ENCODE assay signal across 11 cellular contexts in genomic region chr11:12868315-12869073, GRCh38.
A peak's percentile ranks its signal among the peaks of the same experiment; 100 is the strongest.
DNase-seq lines count a peak whose midpoint lies in the region; ATAC-seq, FAIRE-seq and TF ChIP-seq lines count a peak whose summit lies in the region.
"Had no signal": no experiment of that assay in that cellular context is flagged by ENCODE, and none has a peak within 500 bp of the region (broad histone marks: within the 10 kb centered on the region; RNA-seq: fewer than 3 reads in every experiment).

No MANE protein-coding gene starts in this region.

- no peak overlapping the region for H3K4me2 ChIP-seq in smooth muscle cell

- H3K4me1 ChIP-seq in smooth muscle cell (ENCODE audit: low read depth), result peaks cover 43% of the 10 kb centered on the region

- TF ChIP-seq CTCF in HFFc6 (IDR thresholded peaks at IDR 0.05) (peak; percentile 76), WTC11 (IDR thresholded peaks at IDR 0.05) (no peak), smooth muscle cell (IDR thresholded peaks at IDR 0.05; ENCODE audit: borderline replicate concordance, insufficient read depth, poor library complexity, severe bottlenecking) (peak; percentile 31)

- H3K9ac ChIP-seq in smooth muscle cell (ENCODE audit: low read depth), result no peak overlapping the region

- CTCF ChIA-PET in WTC11 (lab: Charles Lee), result interaction anchor here (0.6 to 1.9 kb wide), 10 partner anchors 9 to 281 kb away, joined by 3 to 9 read pairs (median 3); no protein-coding TSS in a partner anchor
- CTCF ChIA-PET in activated CD4-positive, alpha-beta T cell treated with anti-CD3 and anti-CD28 coated beads, Interleukin-2, amount 10 ng/mL, durations not matched to agents 7 days and 5 days (lab: Charles Lee), result interaction anchor here (0.7 to 1.0 kb wide), 2 partner anchors 51 to 199 kb away, joined by 3 read pairs; no protein-coding TSS in a partner anchor

- H3K36me3 Mint-ChIP-seq in HFFc6 (ENCODE audit: low read depth) (peaks cover 55% of the 10 kb centered on the region), WTC11 (peaks cover 8% of the 10 kb centered on the region)
- no peaks in the 10 kb centered on the region for H3K36me3 Mint-ChIP-seq in activated CD4-positive, alpha-beta T cell treated with anti-CD3 and anti-CD28 coated beads, Interleukin-2, amount 10 ng/mL, durations not matched to agents 7 days and 5 days (ENCODE audit: low read depth)

- peaks cover 81% of the 10 kb centered on the region for H3K79me2 ChIP-seq in smooth muscle cell (ENCODE audit: low read depth)

- peak overlapping the region; percentile 54 for H3K27ac ChIP-seq in smooth muscle cell (ENCODE audit: low read depth)

- H3K4me1 Mint-ChIP-seq in HFFc6 (ENCODE audit: low read depth) (peaks cover 85% of the 10 kb centered on the region), WTC11 (peaks cover 74% of the 10 kb centered on the region)
- H3K4me1 Mint-ChIP-seq in activated CD4-positive, alpha-beta T cell treated with anti-CD3 and anti-CD28 coated beads, Interleukin-2, amount 10 ng/mL, durations not matched to agents 7 days and 5 days, result no peaks in the 10 kb centered on the region

- peaks cover 36% of the 10 kb centered on the region for H3F3A ChIP-seq in smooth muscle cell (ENCODE audit: low read depth)

- H3K36me3 ChIP-seq in smooth muscle cell (ENCODE audit: low read depth), result no peaks in the 10 kb centered on the region

- DNase-seq in HFFc6 (peak; percentile 39), WTC11 (ENCODE audit: low spot score) (no peak), foreskin melanocyte (peak; percentile 45), smooth muscle cell (lab: John Stamatoyannopoulos, UW; ENCODE audit: unreplicated experiment) (no peak), NCI-H82 (lab: John Stamatoyannopoulos, UW) (no peak), frontal cortex (ENCODE audit: low spot score in 2 of 2) (no peak)
- no peak for DNase-seq in activated CD4-positive, alpha-beta T cell treated with anti-CD3 and anti-CD28 coated beads, Interleukin-2, amount 10 ng/mL, durations not matched to agents 7 days and 5 days
- DNase-seq: activated T-cell treated with anti-CD3 and anti-CD28 coated beads, Interleukin-2, amount 50 U/mL, for 4 hours; NCI-H1436 treated with DMSO at 0.1 percent for 48 hours; nephron progenitor cell; stimulated activated naive CD4-positive, alpha-beta T cell treated with Interleukin-2 at 50 U/mL for 16 hours had no signal

- H3K9me3 Mint-ChIP-seq in HFFc6 (no peaks in the 10 kb centered on the region), WTC11 (no peaks in the 10 kb centered on the region)
- H3K9me3 Mint-ChIP-seq in activated CD4-positive, alpha-beta T cell treated with anti-CD3 and anti-CD28 coated beads, Interleukin-2, amount 10 ng/mL, durations not matched to agents 7 days and 5 days, result no peaks in the 10 kb centered on the region
- H3K9me3 Mint-ChIP-seq: activated T-cell treated with anti-CD3 and anti-CD28 coated beads, Interleukin-2, amount 50 U/mL, for 4 hours; nephron progenitor cell had no signal

- H3K4me3 Mint-ChIP-seq in HFFc6, result no peak overlapping the region
- no peak overlapping the region for H3K4me3 Mint-ChIP-seq in WTC11
- no peak overlapping the region for H3K4me3 Mint-ChIP-seq in activated CD4-positive, alpha-beta T cell treated with anti-CD3 and anti-CD28 coated beads, Interleukin-2, amount 10 ng/mL, durations not matched to agents 7 days and 5 days
- H3K4me3 Mint-ChIP-seq: activated T-cell treated with anti-CD3 and anti-CD28 coated beads, Interleukin-2, amount 50 U/mL, for 4 hours; nephron progenitor cell had no signal

- no peak overlapping the region for H3K4me3 ChIP-seq in smooth muscle cell

- WGBS in smooth muscle cell (ENCODE audit: low lambda C conversion rate), result 73% methylated on average over 3 of the region's 3 CpGs

- no peaks in the 10 kb centered on the region for H3K27me3 ChIP-seq in smooth muscle cell (ENCODE audit: low read depth)

- peak overlapping the region; percentile 72 for H3K27ac Mint-ChIP-seq in HFFc6
- H3K27ac Mint-ChIP-seq in WTC11, result peak overlapping the region; percentile 69; the same call in 1 of the 2 replicates
- no peak overlapping the region for H3K27ac Mint-ChIP-seq in activated CD4-positive, alpha-beta T cell treated with anti-CD3 and anti-CD28 coated beads, Interleukin-2, amount 10 ng/mL, durations not matched to agents 7 days and 5 days
- H3K27ac Mint-ChIP-seq: nephron progenitor cell had no signal

- peaks cover 75% of the 10 kb centered on the region for H4K20me1 ChIP-seq in smooth muscle cell (ENCODE audit: low read depth)

- POLR2A ChIA-PET in WTC11 (lab: Charles Lee), result no interaction called here
- POLR2A ChIA-PET in activated CD4-positive, alpha-beta T cell treated with anti-CD3 and anti-CD28 coated beads, Interleukin-2, amount 10 ng/mL, durations not matched to agents 7 days and 5 days (lab: Charles Lee), result no interaction called here

- no peak overlapping the region for H2AFZ ChIP-seq in smooth muscle cell (ENCODE audit: low read depth)

- peaks cover 7% of the 10 kb centered on the region for H3K27me3 Mint-ChIP-seq in HFFc6 (ENCODE audit: insufficient read depth)
- no peaks in the 10 kb centered on the region for H3K27me3 Mint-ChIP-seq in WTC11 (ENCODE audit: low read depth)
- peaks cover 25% of the 10 kb centered on the region for H3K27me3 Mint-ChIP-seq in activated CD4-positive, alpha-beta T cell treated with anti-CD3 and anti-CD28 coated beads, Interleukin-2, amount 10 ng/mL, durations not matched to agents 7 days and 5 days

- no peaks in the 10 kb centered on the region for H3K9me3 ChIP-seq in smooth muscle cell (replicated peaks; ENCODE audit: low read depth)

- ATAC-seq in WTC11, result no peak
- ATAC-seq: activated T-cell treated with anti-CD3 and anti-CD28 coated beads, Interleukin-2, amount 50 U/mL, for 4 hours had no signal

- no peak for FAIRE-seq in frontal cortex (lab: Jason Lieb, UNC)

TF ChIP-seq in WTC11, 78 proteins besides CTCF, POLR2A, EP300 and RAD21 (continues in another document):
- TF ChIP-seq NR2C2 (CRISPR knock-in tag; IDR thresholded peaks at IDR 0.05) (no peak), NR3C1 (CRISPR knock-in tag; conservative IDR thresholded peaks at IDR 0.05; ENCODE audit: low read depth) (no peak), ZNF532 (CRISPR knock-in tag; IDR thresholded peaks at IDR 0.05; ENCODE audit: borderline replicate concordance) (no peak), SP1 (CRISPR knock-in tag; conservative IDR thresholded peaks at IDR 0.05) (no peak), PREB (CRISPR knock-in tag; IDR thresholded peaks at IDR 0.05; ENCODE audit: borderline replicate concordance) (no peak), CBFB (CRISPR knock-in tag; IDR thresholded peaks at IDR 0.05; ENCODE audit: low read depth) (no peak), ZBTB43 (CRISPR knock-in tag; IDR thresholded peaks at IDR 0.05) (no peak)
- TF ChIP-seq, protein P1, sequence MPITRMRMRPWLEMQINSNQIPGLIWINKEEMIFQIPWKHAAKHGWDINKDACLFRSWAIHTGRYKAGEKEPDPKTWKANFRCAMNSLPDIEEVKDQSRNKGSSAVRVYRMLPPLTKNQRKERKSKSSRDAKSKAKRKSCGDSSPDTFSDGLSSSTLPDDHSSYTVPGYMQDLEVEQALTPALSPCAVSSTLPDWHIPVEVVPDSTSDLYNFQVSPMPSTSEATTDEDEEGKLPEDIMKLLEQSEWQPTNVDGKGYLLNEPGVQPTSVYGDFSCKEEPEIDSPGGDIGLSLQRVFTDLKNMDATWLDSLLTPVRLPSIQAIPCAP (CRISPR knock-in tag; IDR thresholded peaks at IDR 0.05), result no peak

Comparison
In these comparisons a context has a peak if more than half of its experiments do, and no peak if none do; other contexts are left out.
1. DNase-seq: peak in HFFc6 (single experiment) and foreskin melanocyte (single experiment); none in WTC11 (single experiment), smooth muscle cell (single experiment), NCI-H82 (single experiment), frontal cortex (0 of 2) and activated CD4-positive, alpha-beta T cell treated with anti-CD3 and anti-CD28 coated beads, Interleukin-2, amount 10 ng/mL, durations not matched to agents 7 days and 5 days (single experiment).